11 cellular contexts compared by ENCODE assay signal in the genomic region with DNA sequence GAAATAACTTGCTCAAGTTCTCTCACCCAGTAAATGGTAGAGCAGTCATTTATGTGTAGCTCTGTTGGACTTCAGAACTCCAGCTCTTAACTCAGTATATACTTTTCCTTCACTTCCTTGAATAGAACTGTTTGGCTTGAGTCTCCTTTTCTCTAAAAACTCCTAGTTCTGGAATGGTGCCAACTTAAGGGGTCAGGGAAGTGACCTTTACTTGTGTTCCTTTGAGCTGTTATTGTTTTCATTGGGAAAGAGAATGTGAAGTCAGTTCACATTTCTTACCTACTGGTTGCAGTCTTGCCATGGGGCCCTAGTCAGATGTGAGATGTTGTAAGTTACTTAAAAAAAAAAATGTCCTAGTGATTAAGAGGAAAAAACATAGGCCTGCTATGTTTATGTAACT.
DNase-seq lines count a peak whose midpoint lies in the region; ATAC-seq and TF ChIP-seq lines count a peak whose summit lies in the region.
"Had no signal": no experiment of that assay in that cellular context is flagged by ENCODE, and none has a peak within 500 bp of the region (broad histone marks: within the 10 kb centered on the region; RNA-seq: fewer than 3 reads in every experiment).

No MANE protein-coding gene starts in this region.

- TF ChIP-seq CTCF in upper lobe of left lung (IDR thresholded peaks at IDR 0.05) = no peak

- ATAC-seq in upper lobe of left lung (ENCODE audit: low FRiP score in 2 of 2) (no peak), GM19351 (IDR thresholded peaks at IDR 0.05; ENCODE audit: unreplicated experiment) (no peak)

- H3K36me3 ChIP-seq in upper lobe of left lung = peaks cover 0 to 17% (median under 1%) of the 10 kb centered on the region in 4 donors

- H3K27ac ChIP-seq in upper lobe of left lung = peak overlapping the region; percentile 79 to 88 (median 82)

- H3K27me3 ChIP-seq in upper lobe of left lung = no peaks in the 10 kb centered on the region

- H3K4me1 ChIP-seq in upper lobe of left lung = peaks cover 65 to 72% (median 67%) of the 10 kb centered on the region in 4 donors

- TF ChIP-seq EP300 in upper lobe of left lung (IDR thresholded peaks at IDR 0.05) = peak in 1 of 4 donors; percentile 19

- no peak overlapping the region for H3K4me3 ChIP-seq in upper lobe of left lung

- DNase-seq in NCI-H82 (lab: John Stamatoyannopoulos, UW) (peak; percentile 26), NCI-H82 treated with DMSO at 0.1 percent for 48 hours (lab: John Stamatoyannopoulos, UW; ENCODE audit: unreplicated experiment) (no peak), fibroblast of gingiva (ENCODE audit: low read depth) (peak; percentile 93), mucosa of gallbladder (ENCODE audit: low spot score) (peak; percentile 73), upper lobe of left lung (no peak), NCI-H1092 treated with DMSO at 0.1 percent for 48 hours (lab: John Stamatoyannopoulos, UW) (no peak)
- no peak for DNase-seq in stimulated activated naive CD4-positive, alpha-beta T cell treated with Interleukin-2 at 50 U/mL for 16 hours (lab: John Stamatoyannopoulos, UW)
- DNase-seq: ACHN; activated CD4-positive, alpha-beta T cell treated with anti-CD3 and anti-CD28 coated beads, Interleukin-2, amount 10 ng/mL, durations not matched to agents 24 days and 14 days; trophoblast cell had no signal

- TF ChIP-seq POLR2A in upper lobe of left lung (IDR thresholded peaks at IDR 0.05) = no peak

- H3K9me3 ChIP-seq in upper lobe of left lung = no peaks in the 10 kb centered on the region

Comparison
In these comparisons a context has a peak if more than half of its experiments do, and no peak if none do; other contexts are left out.
1. DNase-seq: peak in NCI-H82 (single experiment), fibroblast of gingiva (single experiment) and mucosa of gallbladder (single experiment); none in NCI-H82 treated with DMSO at 0.1 percent for 48 hours (single experiment), upper lobe of left lung (0 of 2), stimulated activated naive CD4-positive, alpha-beta T cell treated with Interleukin-2 at 50 U/mL for 16 hours (single experiment) and NCI-H1092 treated with DMSO at 0.1 percent for 48 hours (single experiment).